In genomic region chr1:192544983-192545393, GRCh38 we compare ENCODE assay signal across 9 cellular contexts. TPM values are rescaled to one million over a fixed set of nuclear protein-coding genes. Genes with fewer than 3 reads are reported as not detected.
DNase-seq lines count a peak whose midpoint lies in the region; ATAC-seq, FAIRE-seq and TF ChIP-seq lines count a peak whose summit lies in the region.
"Had no signal": no experiment of that assay in that cellular context is flagged by ENCODE, and none has a peak within 500 bp of the region (broad histone marks: within the 10 kb centered on the region; RNA-seq: fewer than 3 reads in every experiment).

No MANE protein-coding gene starts in this region.

- no peaks in the 10 kb centered on the region for H3K4me1 ChIP-seq in gastrocnemius medialis

- H3K9me3 ChIP-seq in gastrocnemius medialis, result no peaks in the 10 kb centered on the region

- peak; percentile 76 for DNase-seq in HT1080 (ENCODE audit: low read depth)
- DNase-seq in bronchial epithelial cell (ENCODE audit: low read depth), result peak; percentile 64
- DNase-seq in stimulated activated effector memory CD8-positive, alpha-beta T cell treated with anti-CD3 and anti-CD28 coated beads, Interleukin-12 subunit alpha, Interleukin-12 subunit beta, amount 100 ng/mL, for 72 hours (ENCODE audit: low spot score in 2 of 2), result no peak
- DNase-seq in coronary artery (ENCODE audit: low spot score), result no peak
- DNase-seq in stimulated activated CD4-positive, alpha-beta T cell treated with anti-CD3 and anti-CD28 coated beads, Interleukin-4, amount 100 ng/mL, for 1 hour, result no peak
- DNase-seq in gastrocnemius medialis, result no peak

- TF ChIP-seq CTCF in bronchial epithelial cell (IDR thresholded peaks at IDR 0.05; ENCODE audit: insufficient read depth, low read length, severe bottlenecking) (no peak), coronary artery (IDR thresholded peaks at IDR 0.05) (no peak), gastrocnemius medialis (IDR thresholded peaks at IDR 0.05 in 4 of 5, conservative IDR thresholded peaks at IDR 0.05 in 1 of 5) (no peak)

- H3K27me3 ChIP-seq in bronchial epithelial cell (ENCODE audit: control insufficient read depth, insufficient read depth, low read length) (no peaks in the 10 kb centered on the region), gastrocnemius medialis (no peaks in the 10 kb centered on the region)

- peaks cover 56% of the 10 kb centered on the region for H3K4me1 Mint-ChIP-seq in stimulated activated effector memory CD8-positive, alpha-beta T cell treated with anti-CD3 and anti-CD28 coated beads, Interleukin-12 subunit alpha, Interleukin-12 subunit beta, amount 100 ng/mL, for 72 hours

- peak; percentile 99 for FAIRE-seq in G401.6 (lab: Jason Lieb, UNC)
- FAIRE-seq in bronchial epithelial cell (lab: Jason Lieb, UNC), result no peak
- FAIRE-seq: islet of Langerhans had no signal

- TF ChIP-seq POLR2A in gastrocnemius medialis (IDR thresholded peaks at IDR 0.05), result no peak

- H3K27ac ChIP-seq in coronary artery (no peak overlapping the region), gastrocnemius medialis (no peak overlapping the region)

- intact Hi-C loops in gastrocnemius medialis (cut with DNase I; ENCODE audit: low total_unique reads), result no loop called here

- H3K36me3 ChIP-seq in bronchial epithelial cell (ENCODE audit: control insufficient read depth, insufficient read depth, low read length), result no peaks in the 10 kb centered on the region
- H3K36me3 ChIP-seq in gastrocnemius medialis, result no peaks in the 10 kb centered on the region

- H3K4me3 Mint-ChIP-seq in stimulated activated effector memory CD8-positive, alpha-beta T cell treated with anti-CD3 and anti-CD28 coated beads, Interleukin-12 subunit alpha, Interleukin-12 subunit beta, amount 100 ng/mL, for 72 hours, result peak overlapping the region; percentile 53

- in situ Hi-C loops in gastrocnemius medialis (cut with MboI; ENCODE audit: low sequenced_read_pairs in 4 of 4), result no loop called here

- H3K4me3 ChIP-seq in bronchial epithelial cell (ENCODE audit: low read depth, low read length), result no peak overlapping the region
- H3K4me3 ChIP-seq in coronary artery, result no peak overlapping the region
- no peak overlapping the region for H3K4me3 ChIP-seq in gastrocnemius medialis

- ATAC-seq in GM21528 (IDR thresholded peaks at IDR 0.05; ENCODE audit: low FRiP score, unreplicated experiment) (peak; percentile 74), gastrocnemius medialis (no peak)
- peak; percentile 92 for ATAC-seq in stimulated activated effector memory CD8-positive, alpha-beta T cell treated with anti-CD3 and anti-CD28 coated beads, Interleukin-12 subunit alpha, Interleukin-12 subunit beta, amount 100 ng/mL, for 72 hours

- H3K9me3 Mint-ChIP-seq in stimulated activated effector memory CD8-positive, alpha-beta T cell treated with anti-CD3 and anti-CD28 coated beads, Interleukin-12 subunit alpha, Interleukin-12 subunit beta, amount 100 ng/mL, for 72 hours, result no peaks in the 10 kb centered on the region

- peak overlapping the region; percentile 77 for H3K27ac Mint-ChIP-seq in stimulated activated effector memory CD8-positive, alpha-beta T cell treated with anti-CD3 and anti-CD28 coated beads, Interleukin-12 subunit alpha, Interleukin-12 subunit beta, amount 100 ng/mL, for 72 hours

- H3K36me3 Mint-ChIP-seq in stimulated activated effector memory CD8-positive, alpha-beta T cell treated with anti-CD3 and anti-CD28 coated beads, Interleukin-12 subunit alpha, Interleukin-12 subunit beta, amount 100 ng/mL, for 72 hours, result peaks cover 5% of the 10 kb centered on the region

RNA-seq across cellular contexts. Expression of gene RGS1, which starts 30.6 kb away (rescaled TPM):
- not detected in 2 replicates for total RNA-seq in HT1080 (2014; rRNA removed; shearing (Covaris generic))
- not detected in 2 replicates for polyA plus RNA-seq in HT1080 (2015; cell fraction: cytosol; rRNA removed)
- not detected in 2 replicates for polyA plus RNA-seq in HT1080 (2015; cell fraction: nucleus; rRNA removed)
- not detected in 2 replicates for total RNA-seq in bronchial epithelial cell
- total RNA-seq in gastrocnemius medialis, result 1 to 10 TPM; 1.0 to 4.9 (median 3.5) TPM

Comparison
In these comparisons a context has a peak if more than half of its experiments do, and no peak if none do; other contexts are left out.
1. ATAC-seq: peak in GM21528 (single experiment) and stimulated activated effector memory CD8-positive, alpha-beta T cell treated with anti-CD3 and anti-CD28 coated beads, Interleukin-12 subunit alpha, Interleukin-12 subunit beta, amount 100 ng/mL, for 72 hours (single experiment); none in gastrocnemius medialis (0 of 2).
2. DNase-seq: peak in HT1080 (single experiment) and bronchial epithelial cell (single experiment); none in stimulated activated effector memory CD8-positive, alpha-beta T cell treated with anti-CD3 and anti-CD28 coated beads, Interleukin-12 subunit alpha, Interleukin-12 subunit beta, amount 100 ng/mL, for 72 hours (0 of 2), coronary artery (single experiment), stimulated activated CD4-positive, alpha-beta T cell treated with anti-CD3 and anti-CD28 coated beads, Interleukin-4, amount 100 ng/mL, for 1 hour (single experiment) and gastrocnemius medialis (0 of 2).